1 cellular context compared by ENCODE assay signal in the genomic region with DNA sequence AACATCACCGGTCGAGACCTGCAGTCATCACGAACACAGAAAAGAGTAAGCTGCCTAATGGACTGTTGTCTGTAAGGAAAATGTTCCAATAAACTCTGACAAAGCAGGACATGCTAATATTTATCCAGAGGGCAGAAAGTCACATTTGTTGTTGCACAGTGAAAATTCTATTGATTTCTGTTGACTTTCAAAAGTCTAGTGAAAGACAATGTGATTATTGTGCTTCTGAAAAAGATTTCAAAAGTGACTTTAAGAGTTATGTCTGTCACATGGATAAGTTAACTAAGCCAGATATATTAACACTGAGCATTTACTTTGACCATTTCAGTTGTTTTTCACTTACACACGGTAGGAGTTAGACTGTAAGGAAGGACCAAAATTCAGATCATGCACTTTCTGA.
TF ChIP-seq lines count a peak whose summit lies in the region.

No MANE protein-coding gene starts in this region.

TF ChIP-seq in HepG2, 621 proteins besides CTCF, POLR2A, EP300 and RAD21 (continued from another document and continues in another):
- TF ChIP-seq CSRNP1 (CRISPR knock-in tag; IDR thresholded peaks at IDR 0.05) (no peak), NCOA2 (CRISPR knock-in tag; IDR thresholded peaks at IDR 0.05) (peak; percentile 87), JUND (CRISPR knock-in tag; IDR thresholded peaks at IDR 0.05) (no peak), XBP1 (CRISPR knock-in tag; IDR thresholded peaks at IDR 0.05) (no peak), ZSCAN20 (CRISPR knock-in tag; IDR thresholded peaks at IDR 0.05; ENCODE audit: borderline replicate concordance) (no peak), TGIF2 (CRISPR knock-in tag; IDR thresholded peaks at IDR 0.05) (no peak), ATF1 (CRISPR knock-in tag; IDR thresholded peaks at IDR 0.05) (peak; percentile 61; the same call in 1 of the 2 replicates), ZEB1 (IDR thresholded peaks at IDR 0.05; ENCODE audit: insufficient replicate concordance, low read depth) (no peak), ZNF816 (CRISPR knock-in tag; IDR thresholded peaks at IDR 0.05; ENCODE audit: borderline replicate concordance) (peak; percentile 78; the same call in 1 of the 2 replicates), HHEX (CRISPR knock-in tag; IDR thresholded peaks at IDR 0.05) (no peak), NONO (IDR thresholded peaks at IDR 0.05) (no peak), NONO (CRISPR knock-in tag; conservative IDR thresholded peaks at IDR 0.05) (no peak; the same call in 1 of the 2 replicates), NCOA1 (CRISPR knock-in tag; IDR thresholded peaks at IDR 0.05) (no peak), PRPF4 (IDR thresholded peaks at IDR 0.05; ENCODE audit: low read depth, low read length, poor library complexity, severe bottlenecking) (no peak), ZNF713 (CRISPR knock-in tag; IDR thresholded peaks at IDR 0.05) (no peak), NR1H2 (CRISPR knock-in tag; IDR thresholded peaks at IDR 0.05; ENCODE audit: borderline replicate concordance, low read depth) (no peak), MAF1 (CRISPR knock-in tag; IDR thresholded peaks at IDR 0.05; ENCODE audit: borderline replicate concordance) (no peak), FOXA3 (CRISPR knock-in tag; IDR thresholded peaks at IDR 0.05) (peak; percentile 86), SP140L (CRISPR knock-in tag; IDR thresholded peaks at IDR 0.05; ENCODE audit: borderline replicate concordance) (no peak), SETDB1 (CRISPR knock-in tag; IDR thresholded peaks at IDR 0.05; ENCODE audit: borderline replicate concordance) (no peak), NRL (CRISPR knock-in tag; IDR thresholded peaks at IDR 0.05; ENCODE audit: borderline replicate concordance) (no peak), SIN3A (IDR thresholded peaks at IDR 0.05; ENCODE audit: borderline replicate concordance, low read depth, low read length) (no peak), ARNTL (CRISPR knock-in tag; IDR thresholded peaks at IDR 0.05) (peak; percentile 59; the same call in 1 of the 2 replicates), ZNF777 (CRISPR knock-in tag; IDR thresholded peaks at IDR 0.05) (no peak), MXD1 (CRISPR knock-in tag; IDR thresholded peaks at IDR 0.05) (no peak), ZNF253 (CRISPR knock-in tag; IDR thresholded peaks at IDR 0.05; ENCODE audit: borderline replicate concordance) (no peak), ZNF720 (CRISPR knock-in tag; IDR thresholded peaks at IDR 0.05) (no peak), RELA (CRISPR knock-in tag; IDR thresholded peaks at IDR 0.05) (no peak), RXRB (CRISPR knock-in tag; IDR thresholded peaks at IDR 0.05; ENCODE audit: borderline replicate concordance) (peak; percentile 80), ZNF556 (CRISPR knock-in tag; IDR thresholded peaks at IDR 0.05; ENCODE audit: borderline replicate concordance) (no peak), E2F1 (CRISPR knock-in tag; IDR thresholded peaks at IDR 0.05) (no peak), FOXA1 (IDR thresholded peaks at IDR 0.05) (no peak), FOXA1 (CRISPR knock-in tag; IDR thresholded peaks at IDR 0.05) (peak; percentile 68), TAF15 (IDR thresholded peaks at IDR 0.05; ENCODE audit: low read depth, low read length, poor library complexity, severe bottlenecking) (no peak), ZNF296 (CRISPR knock-in tag; conservative IDR thresholded peaks at IDR 0.05) (no peak), ATRX (CRISPR knock-in tag; IDR thresholded peaks at IDR 0.05; ENCODE audit: borderline replicate concordance) (no peak), THYN1 (CRISPR knock-in tag; IDR thresholded peaks at IDR 0.05; ENCODE audit: borderline replicate concordance, low read depth) (no peak), ZNF367 (CRISPR knock-in tag; IDR thresholded peaks at IDR 0.05; ENCODE audit: borderline replicate concordance) (no peak), ATF7 (IDR thresholded peaks at IDR 0.05) (no peak), ATF7 (CRISPR knock-in tag; IDR thresholded peaks at IDR 0.05) (no peak), CENPT (CRISPR knock-in tag; IDR thresholded peaks at IDR 0.05; ENCODE audit: low read depth) (no peak), BCL6 (CRISPR knock-in tag; IDR thresholded peaks at IDR 0.05) (peak; percentile 87), KDM1A (CRISPR knock-in tag; IDR thresholded peaks at IDR 0.05) (no peak), MTF1 (CRISPR knock-in tag; IDR thresholded peaks at IDR 0.05) (no peak), RORA (CRISPR knock-in tag; IDR thresholded peaks at IDR 0.05) (no peak), RNF2 (conservative IDR thresholded peaks at IDR 0.05; ENCODE audit: low read depth) (no peak), NFIC (IDR thresholded peaks at IDR 0.05; ENCODE audit: low read length) (peak; percentile 75; the same call in 1 of the 2 replicates), NCOR1 (IDR thresholded peaks at IDR 0.05; ENCODE audit: borderline replicate concordance, low read length) (peak; percentile 74; the same call in 1 of the 2 replicates), CBX5 (CRISPR knock-in tag; IDR thresholded peaks at IDR 0.05; ENCODE audit: borderline replicate concordance) (no peak), SOX5 (CRISPR knock-in tag; IDR thresholded peaks at IDR 0.05; ENCODE audit: borderline replicate concordance) (peak; percentile 98), PAF1 (CRISPR knock-in tag; IDR thresholded peaks at IDR 0.05) (no peak), MAZ (IDR thresholded peaks at IDR 0.05; ENCODE audit: borderline replicate concordance, low read depth, low read length) (no peak), MAZ (CRISPR knock-in tag; IDR thresholded peaks at IDR 0.05; ENCODE audit: low read depth) (no peak), ZNF101 (CRISPR knock-in tag; IDR thresholded peaks at IDR 0.05; ENCODE audit: borderline replicate concordance, low read depth) (no peak), NFAT5 (CRISPR knock-in tag; IDR thresholded peaks at IDR 0.05) (no peak), SIN3B (IDR thresholded peaks at IDR 0.05; ENCODE audit: low read length) (no peak), ISL2 (CRISPR knock-in tag; IDR thresholded peaks at IDR 0.05) (peak; percentile 91), SRSF4 (IDR thresholded peaks at IDR 0.05; ENCODE audit: low read depth, low read length, poor library complexity, severe bottlenecking) (no peak), BRD4 (CRISPR knock-in tag; IDR thresholded peaks at IDR 0.05) (no peak), ZBTB3 (CRISPR knock-in tag; IDR thresholded peaks at IDR 0.05; ENCODE audit: borderline replicate concordance, low read depth) (no peak), DRAP1 (CRISPR knock-in tag; IDR thresholded peaks at IDR 0.05) (no peak; the same call in none of the 2 replicates), ZFAT (CRISPR knock-in tag; conservative IDR thresholded peaks at IDR 0.05) (no peak), MAFK (conservative IDR thresholded peaks at IDR 0.05 in 1 of 2, IDR thresholded peaks at IDR 0.05 in 1 of 2; ENCODE audit: low read length in 2 of 2) (no peak)
- TF ChIP-seq, protein P1, sequence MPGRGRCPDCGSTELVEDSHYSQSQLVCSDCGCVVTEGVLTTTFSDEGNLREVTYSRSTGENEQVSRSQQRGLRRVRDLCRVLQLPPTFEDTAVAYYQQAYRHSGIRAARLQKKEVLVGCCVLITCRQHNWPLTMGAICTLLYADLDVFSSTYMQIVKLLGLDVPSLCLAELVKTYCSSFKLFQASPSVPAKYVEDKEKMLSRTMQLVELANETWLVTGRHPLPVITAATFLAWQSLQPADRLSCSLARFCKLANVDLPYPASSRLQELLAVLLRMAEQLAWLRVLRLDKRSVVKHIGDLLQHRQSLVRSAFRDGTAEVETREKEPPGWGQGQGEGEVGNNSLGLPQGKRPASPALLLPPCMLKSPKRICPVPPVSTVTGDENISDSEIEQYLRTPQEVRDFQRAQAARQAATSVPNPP (CRISPR knock-in tag; IDR thresholded peaks at IDR 0.05), result no peak
- TF ChIP-seq, protein P2, sequence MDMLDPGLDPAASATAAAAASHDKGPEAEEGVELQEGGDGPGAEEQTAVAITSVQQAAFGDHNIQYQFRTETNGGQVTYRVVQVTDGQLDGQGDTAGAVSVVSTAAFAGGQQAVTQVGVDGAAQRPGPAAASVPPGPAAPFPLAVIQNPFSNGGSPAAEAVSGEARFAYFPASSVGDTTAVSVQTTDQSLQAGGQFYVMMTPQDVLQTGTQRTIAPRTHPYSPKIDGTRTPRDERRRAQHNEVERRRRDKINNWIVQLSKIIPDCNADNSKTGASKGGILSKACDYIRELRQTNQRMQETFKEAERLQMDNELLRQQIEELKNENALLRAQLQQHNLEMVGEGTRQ (IDR thresholded peaks at IDR 0.05; ENCODE audit: low read depth, low read length), result no peak
- TF ChIP-seq, protein P2 (CRISPR knock-in tag; IDR thresholded peaks at IDR 0.05; ENCODE audit: borderline replicate concordance), result no peak
- TF ChIP-seq, protein P3, sequence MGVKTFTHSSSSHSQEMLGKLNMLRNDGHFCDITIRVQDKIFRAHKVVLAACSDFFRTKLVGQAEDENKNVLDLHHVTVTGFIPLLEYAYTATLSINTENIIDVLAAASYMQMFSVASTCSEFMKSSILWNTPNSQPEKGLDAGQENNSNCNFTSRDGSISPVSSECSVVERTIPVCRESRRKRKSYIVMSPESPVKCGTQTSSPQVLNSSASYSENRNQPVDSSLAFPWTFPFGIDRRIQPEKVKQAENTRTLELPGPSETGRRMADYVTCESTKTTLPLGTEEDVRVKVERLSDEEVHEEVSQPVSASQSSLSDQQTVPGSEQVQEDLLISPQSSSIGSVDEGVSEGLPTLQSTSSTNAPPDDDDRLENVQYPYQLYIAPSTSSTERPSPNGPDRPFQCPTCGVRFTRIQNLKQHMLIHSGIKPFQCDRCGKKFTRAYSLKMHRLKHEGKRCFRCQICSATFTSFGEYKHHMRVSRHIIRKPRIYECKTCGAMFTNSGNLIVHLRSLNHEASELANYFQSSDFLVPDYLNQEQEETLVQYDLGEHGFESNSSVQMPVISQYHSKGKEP (CRISPR knock-in tag; IDR thresholded peaks at IDR 0.05), result no peak
